9 cellular contexts compared by ENCODE assay signal in the genomic region with DNA sequence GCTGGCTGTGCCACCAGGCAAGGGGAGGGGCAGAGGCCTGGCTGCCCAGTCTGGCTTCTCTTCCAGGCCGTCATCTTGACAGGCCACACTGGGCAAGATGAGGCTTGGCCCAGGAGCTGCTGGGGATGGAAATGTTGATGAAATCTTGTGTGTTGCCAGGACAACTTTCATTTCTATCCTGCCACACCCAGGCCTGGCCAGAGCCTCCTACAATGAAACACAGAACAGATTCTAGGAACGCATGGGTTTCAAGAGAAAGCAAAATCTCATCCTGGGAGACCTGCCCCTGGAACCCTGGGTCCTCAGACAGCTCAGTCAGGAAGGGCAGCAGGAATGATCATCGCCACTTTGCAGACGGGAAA. TPM values are rescaled to one million over a fixed set of nuclear protein-coding genes. Genes with fewer than 3 reads are reported as not detected.
DNase-seq lines count a peak whose midpoint lies in the region; ATAC-seq, FAIRE-seq and TF ChIP-seq lines count a peak whose summit lies in the region.
"Had no signal": no experiment of that assay in that cellular context is flagged by ENCODE, and none has a peak within 500 bp of the region (broad histone marks: within the 10 kb centered on the region; RNA-seq: fewer than 3 reads in every experiment).

No MANE protein-coding gene starts in this region.

- no peaks in the 10 kb centered on the region for H3K79me1 ChIP-seq in H1 (ENCODE audit: low read depth, low read length)

- H3K56ac ChIP-seq in H1 (replicated peaks; ENCODE audit: insufficient read length, low read depth, low read length): no peak overlapping the region

- in situ Hi-C loops in Panc1 (cut with HindIII; ENCODE audit: low pct_unique_long_range_greater_than_20kb, low sequenced_read_pairs): no loop called here

- no peak overlapping the region for H3K4ac ChIP-seq in H1 (replicated peaks; ENCODE audit: insufficient read length, low read depth, low read length)

- H2BK15ac ChIP-seq in H1 (ENCODE audit: low read length): peak overlapping the region; percentile 83

- peak overlapping the region; percentile 96 for H3K18ac ChIP-seq in H1 (ENCODE audit: extremely low read depth, low read length)

- TF ChIP-seq POLR2A in H1 (IDR thresholded peaks at IDR 0.05; ENCODE audit: control extremely low read depth in 1 of 2, low read depth in 2 of 2, low read length in 2 of 2): no peak

- H3K23me2 ChIP-seq in H1 (ENCODE audit: low read depth, low read length): no peaks in the 10 kb centered on the region; the same call in 1 of the 2 replicates

- no peak for TF ChIP-seq EP300 in H1 (IDR thresholded peaks at IDR 0.05; ENCODE audit: borderline replicate concordance in 1 of 2, low read depth in 2 of 2, low read length in 2 of 2)

- BruUV-seq in Panc1 (replicated peaks; lab: Mats Ljungman, UMichigan): no TSS peak

- H2BK20ac ChIP-seq in H1 (ENCODE audit: low read length): peak overlapping the region; percentile 98; the same call in 1 of the 2 replicates

- H3K27me3 ChIP-seq in Panc1 (ENCODE audit: control insufficient read depth, insufficient read depth, low read length) (no peaks in the 10 kb centered on the region), H1 (replicated peaks in 1 of 4; ENCODE audit: control insufficient read depth in 3 of 4, extremely low read depth in 1 of 4, insufficient read depth in 3 of 4, low read length in 3 of 4) (no peaks in the 10 kb centered on the region), muscle layer of colon (ENCODE audit: control insufficient read depth in 1 of 2, insufficient read depth in 2 of 2, low read length in 2 of 2) (no peaks in the 10 kb centered on the region)

- POLR2A ChIA-PET in Panc1 (lab: Charles Lee): no interaction called here
- POLR2A ChIA-PET in H1 (lab: Charles Lee; ENCODE audit: partially characterized antibody): interaction anchor here (1.3 to 26.8 kb wide), 8 partner anchors 8 to 77 kb away, joined by 3 to 1076 read pairs (median 14); a partner anchor contains a TSS

- H3K36me3 ChIP-seq in Panc1 (ENCODE audit: control insufficient read depth, insufficient read depth, low read length) (no peaks in the 10 kb centered on the region), H1 (ENCODE audit: control insufficient read depth in 2 of 4, insufficient read depth in 4 of 4, low read length in 3 of 4) (peaks cover 0 to 4% (median 2%) of the 10 kb centered on the region in 4 experiments; a peak in 1 of 8 replicates), muscle layer of colon (ENCODE audit: insufficient read depth, low read length) (peaks cover 4% of the 10 kb centered on the region)

- no peak for FAIRE-seq in H1 (lab: Jason Lieb, UNC)

- H3K79me2 ChIP-seq in H1 (ENCODE audit: control insufficient read depth in 1 of 2, insufficient read depth in 2 of 2, low read length in 2 of 2): no peaks in the 10 kb centered on the region

- peak overlapping the region; percentile 90 for H2AK5ac ChIP-seq in H1 (ENCODE audit: low read depth, low read length)

- no peaks in the 10 kb centered on the region for H3K9me3 ChIP-seq in Panc1 (ENCODE audit: control insufficient read depth, insufficient read depth, low read depth, low read length)
- no peaks in the 10 kb centered on the region for H3K9me3 ChIP-seq in H1 (ENCODE audit: insufficient read depth in 2 of 2, low read depth in 1 of 2, low read length in 1 of 2)
- no peaks in the 10 kb centered on the region for H3K9me3 ChIP-seq in muscle layer of colon (ENCODE audit: low read length)

- H2AFZ ChIP-seq in H1 (ENCODE audit: low read length): no peak overlapping the region

- peak overlapping the region; percentile 37; the same call in 1 of the 2 replicates for H4K8ac ChIP-seq in H1 (ENCODE audit: extremely low read depth, insufficient read depth, low read length)

- peak overlapping the region; percentile 12 to 58; a peak in 2 of 4 replicates for H3K4me2 ChIP-seq in H1 (ENCODE audit: insufficient read depth in 1 of 2, low read depth in 2 of 2, low read length in 2 of 2)

- H2BK120ac ChIP-seq in H1 (replicated peaks; ENCODE audit: low read depth, low read length): no peak overlapping the region

- no peak overlapping the region for H3K23ac ChIP-seq in H1 (ENCODE audit: insufficient read length)

- ATAC-seq in Panc1: no peak
- no peak for ATAC-seq in HG02973 (IDR thresholded peaks at IDR 0.05; ENCODE audit: unreplicated experiment)
- ATAC-seq in GM19328 (IDR thresholded peaks at IDR 0.05; ENCODE audit: unreplicated experiment): no peak

- H4K5ac ChIP-seq in H1 (ENCODE audit: insufficient read length, low read depth, low read length): peak overlapping the region; percentile 52

- peak overlapping the region; percentile 97 for H2BK12ac ChIP-seq in H1 (ENCODE audit: low read depth, low read length)

- no peaks in the 10 kb centered on the region for H4K20me1 ChIP-seq in H1 (replicated peaks in 1 of 2; ENCODE audit: control insufficient read depth in 1 of 2, insufficient read depth in 2 of 2, low read length in 2 of 2)

- H4K91ac ChIP-seq in H1 (replicated peaks; ENCODE audit: insufficient read length, low read length): peak overlapping the region; percentile 92

- no peak overlapping the region for H3K14ac ChIP-seq in H1 (ENCODE audit: insufficient read length)

- WGBS in H1 (ENCODE audit: extremely low coverage in 1 of 2, insufficient coverage in 1 of 2, insufficient read length in 1 of 2, insufficient replicate concordance in 2 of 2, low coverage in 1 of 2, low lambda C conversion rate in 2 of 2, missing lambda C conversion rate in 1 of 2), 2 experiments: 77% methylated on average over 4 of the region's 4 CpGs; no CpG with 5 or more reads in 1 of the 2 experiments

- TF ChIP-seq CTCF in Panc1 (IDR thresholded peaks at IDR 0.05): no peak
- TF ChIP-seq CTCF in H1 (IDR thresholded peaks at IDR 0.05; ENCODE audit: control extremely low read depth in 1 of 3, insufficient read depth in 1 of 3, low read depth in 1 of 3, low read length in 3 of 3): no peak

- CTCF ChIA-PET in Panc1 (lab: Charles Lee) (interaction anchor here (0.7 kb wide), 1 partner anchor 22 kb away, joined by 3 read pairs; no protein-coding TSS in a partner anchor), H1 (lab: Charles Lee; ENCODE audit: partially characterized antibody) (interaction anchor here (1.2 to 10.0 kb wide), 8 partner anchors 10 to 71 kb away, joined by 4 to 103 read pairs (median 12); a partner anchor contains a TSS)

- H3K4me1 ChIP-seq in Panc1 (ENCODE audit: control insufficient read depth, insufficient read depth, low read length) (peaks cover 37% of the 10 kb centered on the region), H1 (replicated peaks in 1 of 4; ENCODE audit: control insufficient read depth in 3 of 4, insufficient read depth in 4 of 4, low read length in 3 of 4) (peaks cover 5 to 29% (median 26%) of the 10 kb centered on the region in 4 experiments), muscle layer of colon (ENCODE audit: insufficient read depth, low read length) (peaks cover 36% of the 10 kb centered on the region)

- H2BK5ac ChIP-seq in H1 (ENCODE audit: low read depth, low read length): peak overlapping the region; percentile 98

- DNase-seq in CD1c-positive myeloid dendritic cell (ENCODE audit: extremely low spot score) (peak; percentile 66), Panc1 (ENCODE audit: low read depth, low spot score) (no peak), H1 (ENCODE audit: low read depth in 1 of 2, low spot score in 2 of 2) (no peak), NCI-H1694 (lab: John Stamatoyannopoulos, UW) (no peak), amniotic stem cell (lab: John Stamatoyannopoulos, UW) (no peak)
- DNase-seq: naive B cell had no signal

- H3K27ac ChIP-seq in Panc1 (ENCODE audit: low read length): peak overlapping the region; percentile 99
- peak overlapping the region; percentile 64 for H3K27ac ChIP-seq in H1 (ENCODE audit: low read depth, low read length)
- H3K27ac ChIP-seq in muscle layer of colon (ENCODE audit: low read depth, low read length): peak overlapping the region; percentile 93

- no peak for TF ChIP-seq RAD21 in H1 (IDR thresholded peaks at IDR 0.05 in 1 of 2, conservative IDR thresholded peaks at IDR 0.05 in 1 of 2; ENCODE audit: low read depth in 2 of 2, low read length in 2 of 2)

- H3K9ac ChIP-seq in H1 (replicated peaks in 1 of 4; ENCODE audit: extremely low read depth in 1 of 4, low read depth in 3 of 4, low read length in 3 of 4) (peak overlapping the region in 2 of 4 experiments; percentile 26 to 42; a peak in 4 of 7 replicates), muscle layer of colon (ENCODE audit: low read length) (peak overlapping the region; percentile 68)

- H3K4me3 ChIP-seq in Panc1 (ENCODE audit: low read depth in 2 of 2, low read length in 2 of 2) (no peak overlapping the region), H1 (ENCODE audit: extremely low read depth in 1 of 4, insufficient read depth in 2 of 4, low read depth in 3 of 4, low read length in 4 of 4) (no peak overlapping the region), muscle layer of colon (ENCODE audit: low read depth in 1 of 2, low read length in 2 of 2) (peak overlapping the region; percentile 3 to 50)

- intact Hi-C loops in Panc1 (cut with micrococcal nuclease; ENCODE audit: unreplicated experiment): no loop called here

RNA-seq across cellular contexts. Expression of a gene that starts 9.3 kb away (rescaled TPM):
- total RNA-seq in Panc1 (2021; ENCODE audit: unreplicated experiment): 4.5 TPM
- polyA plus RNA-seq in Panc1 (2012; ENCODE audit: insufficient read length): 10.5 TPM
- total RNA-seq in H1 (2021; fragmentation: NEBNext Ultra II Directional; extraction: Animal tissue kit (Norgen Biotek cat#: 25700)): 13.2 and 13.9 TPM in 2 replicates
- 7.5 and 10.6 TPM in 2 replicates for polyA plus RNA-seq in H1 (2011; rRNA removed)
- 11.8 TPM for polyA plus RNA-seq in H1 (2011; cell fraction: cytosol; rRNA removed)
- polyA plus RNA-seq in H1 (2011; cell fraction: nucleus; rRNA removed): 9.0 TPM
- 7.8 to 13.6 TPM (median 12.5 TPM) in 4 replicates for polyA plus RNA-seq in H1 (2012, experiment 1 of 2)
- polyA plus RNA-seq in H1 (2012, experiment 2 of 2): 13.0 TPM
- 4.2 TPM for polyA plus RNA-seq in H1 (2013, experiment 1 of 2)
- polyA plus RNA-seq in H1 (2013, experiment 2 of 2): 4.1 TPM
- 5.9 and 6.0 TPM in 2 replicates for polyA minus RNA-seq in H1 (2011; rRNA and poly(A)+ RNA removed)
- polyA minus RNA-seq in H1 (2011; cell fraction: cytosol; rRNA and poly(A)+ RNA removed): 5.0 TPM
- polyA minus RNA-seq in H1 (2011; cell fraction: nucleus; rRNA and poly(A)+ RNA removed): 5.5 TPM

RNA-seq across cellular contexts. Expression of a gene that starts 22.7 kb away (rescaled TPM):
- 59.1 TPM for total RNA-seq in Panc1 (2021; ENCODE audit: unreplicated experiment)
- 80.0 TPM for polyA plus RNA-seq in Panc1 (2012; ENCODE audit: insufficient read length)
- 36.9 and 38.3 TPM in 2 replicates for total RNA-seq in H1 (2021; fragmentation: NEBNext Ultra II Directional; extraction: Animal tissue kit (Norgen Biotek cat#: 25700))
- 9.1 and 11.1 TPM in 2 replicates for polyA plus RNA-seq in H1 (2011; rRNA removed)
- polyA plus RNA-seq in H1 (2011; cell fraction: cytosol; rRNA removed): 14.0 TPM
- 10.2 TPM for polyA plus RNA-seq in H1 (2011; cell fraction: nucleus; rRNA removed)
- polyA plus RNA-seq in H1 (2012, experiment 1 of 2): 16.8 to 21.8 TPM (median 20.6 TPM) in 4 replicates
- 7.1 TPM for polyA plus RNA-seq in H1 (2012, experiment 2 of 2)
- 18.9 TPM for polyA plus RNA-seq in H1 (2013, experiment 1 of 2)
- 18.6 TPM for polyA plus RNA-seq in H1 (2013, experiment 2 of 2)
- 2.5 and 3.5 TPM in 2 replicates for polyA minus RNA-seq in H1 (2011; rRNA and poly(A)+ RNA removed)
- 6.5 TPM for polyA minus RNA-seq in H1 (2011; cell fraction: cytosol; rRNA and poly(A)+ RNA removed)
- 7.7 TPM for polyA minus RNA-seq in H1 (2011; cell fraction: nucleus; rRNA and poly(A)+ RNA removed)

RNA-seq across cellular contexts. Expression of a gene that starts 35.5 kb away (rescaled TPM):
- 7.7 TPM for total RNA-seq in Panc1 (2021; ENCODE audit: unreplicated experiment)
- 10.3 TPM for polyA plus RNA-seq in Panc1 (2012; ENCODE audit: insufficient read length)
- 9.3 and 10.7 TPM in 2 replicates for total RNA-seq in H1 (2021; fragmentation: NEBNext Ultra II Directional; extraction: Animal tissue kit (Norgen Biotek cat#: 25700))
- 7.3 and 14.2 TPM in 2 replicates for polyA plus RNA-seq in H1 (2011; rRNA removed)
- 15.5 TPM for polyA plus RNA-seq in H1 (2011; cell fraction: cytosol; rRNA removed)
- polyA plus RNA-seq in H1 (2011; cell fraction: nucleus; rRNA removed): 47.3 TPM
- polyA plus RNA-seq in H1 (2012, experiment 1 of 2): 10.5 to 14.1 TPM (median 12.7 TPM) in 4 replicates
- polyA plus RNA-seq in H1 (2012, experiment 2 of 2): 9.2 TPM
- 9.3 TPM for polyA plus RNA-seq in H1 (2013, experiment 1 of 2)
- 7.3 TPM for polyA plus RNA-seq in H1 (2013, experiment 2 of 2)
- polyA minus RNA-seq in H1 (2011; rRNA and poly(A)+ RNA removed): 7.1 and 7.7 TPM in 2 replicates
- 8.5 TPM for polyA minus RNA-seq in H1 (2011; cell fraction: cytosol; rRNA and poly(A)+ RNA removed)
- 18.7 TPM for polyA minus RNA-seq in H1 (2011; cell fraction: nucleus; rRNA and poly(A)+ RNA removed)

RNA-seq across cellular contexts. Expression of a gene that starts 38.6 kb away (rescaled TPM):
- total RNA-seq in Panc1 (2021; ENCODE audit: unreplicated experiment): 125 TPM
- polyA plus RNA-seq in Panc1 (2012; ENCODE audit: insufficient read length): 158 TPM
- total RNA-seq in H1 (2021; fragmentation: NEBNext Ultra II Directional; extraction: Animal tissue kit (Norgen Biotek cat#: 25700)): 42.7 and 48.1 TPM in 2 replicates
- 26.5 and 32.3 TPM in 2 replicates for polyA plus RNA-seq in H1 (2011; rRNA removed)
- polyA plus RNA-seq in H1 (2011; cell fraction: cytosol; rRNA removed): 24.7 TPM
- 28.3 TPM for polyA plus RNA-seq in H1 (2011; cell fraction: nucleus; rRNA removed)
- 21.6 to 33.0 TPM (median 28.2 TPM) in 4 replicates for polyA plus RNA-seq in H1 (2012, experiment 1 of 2)
- polyA plus RNA-seq in H1 (2012, experiment 2 of 2): 27.8 TPM
- 20.4 TPM for polyA plus RNA-seq in H1 (2013, experiment 1 of 2)
- 20.7 TPM for polyA plus RNA-seq in H1 (2013, experiment 2 of 2)
- 16.3 and 24.8 TPM in 2 replicates for polyA minus RNA-seq in H1 (2011; rRNA and poly(A)+ RNA removed)
- polyA minus RNA-seq in H1 (2011; cell fraction: cytosol; rRNA and poly(A)+ RNA removed): 18.3 TPM
- polyA minus RNA-seq in H1 (2011; cell fraction: nucleus; rRNA and poly(A)+ RNA removed): 25.1 TPM

RNA-seq across cellular contexts. Expression of a gene that starts 50.7 kb away (rescaled TPM):
- 20.0 TPM for total RNA-seq in Panc1 (2021; ENCODE audit: unreplicated experiment)
- polyA plus RNA-seq in Panc1 (2012; ENCODE audit: insufficient read length): 23.8 TPM
- total RNA-seq in H1 (2021; fragmentation: NEBNext Ultra II Directional; extraction: Animal tissue kit (Norgen Biotek cat#: 25700)): 8.6 and 9.8 TPM in 2 replicates
- polyA plus RNA-seq in H1 (2011; rRNA removed): 2.5 and 5.3 TPM in 2 replicates
- 3.5 TPM for polyA plus RNA-seq in H1 (2011; cell fraction: cytosol; rRNA removed)
- polyA plus RNA-seq in H1 (2011; cell fraction: nucleus; rRNA removed): 17.2 TPM
- polyA plus RNA-seq in H1 (2012, experiment 1 of 2): 6.9 to 11.7 TPM (median 8.4 TPM) in 4 replicates
- 7.1 TPM for polyA plus RNA-seq in H1 (2012, experiment 2 of 2)
- 6.8 TPM for polyA plus RNA-seq in H1 (2013, experiment 1 of 2)
- polyA plus RNA-seq in H1 (2013, experiment 2 of 2): 7.0 TPM
- 1.9 and 2.8 TPM in 2 replicates for polyA minus RNA-seq in H1 (2011; rRNA and poly(A)+ RNA removed)
- 3.7 TPM for polyA minus RNA-seq in H1 (2011; cell fraction: cytosol; rRNA and poly(A)+ RNA removed)
- polyA minus RNA-seq in H1 (2011; cell fraction: nucleus; rRNA and poly(A)+ RNA removed): 6.9 TPM

Comparison
In these comparisons a context has a peak if more than half of its experiments do, and no peak if none do; other contexts are left out.
1. H3K4me3 ChIP-seq: peak in muscle layer of colon (2 of 2); none in Panc1 (0 of 2) and H1 (0 of 4).
2. Peak in every context shown above with its lines, with median percentiles within 50 percentile points of each other: H3K27ac ChIP-seq.